Comparison of ENCODE assay signal across 15 cellular contexts in the genomic region with DNA sequence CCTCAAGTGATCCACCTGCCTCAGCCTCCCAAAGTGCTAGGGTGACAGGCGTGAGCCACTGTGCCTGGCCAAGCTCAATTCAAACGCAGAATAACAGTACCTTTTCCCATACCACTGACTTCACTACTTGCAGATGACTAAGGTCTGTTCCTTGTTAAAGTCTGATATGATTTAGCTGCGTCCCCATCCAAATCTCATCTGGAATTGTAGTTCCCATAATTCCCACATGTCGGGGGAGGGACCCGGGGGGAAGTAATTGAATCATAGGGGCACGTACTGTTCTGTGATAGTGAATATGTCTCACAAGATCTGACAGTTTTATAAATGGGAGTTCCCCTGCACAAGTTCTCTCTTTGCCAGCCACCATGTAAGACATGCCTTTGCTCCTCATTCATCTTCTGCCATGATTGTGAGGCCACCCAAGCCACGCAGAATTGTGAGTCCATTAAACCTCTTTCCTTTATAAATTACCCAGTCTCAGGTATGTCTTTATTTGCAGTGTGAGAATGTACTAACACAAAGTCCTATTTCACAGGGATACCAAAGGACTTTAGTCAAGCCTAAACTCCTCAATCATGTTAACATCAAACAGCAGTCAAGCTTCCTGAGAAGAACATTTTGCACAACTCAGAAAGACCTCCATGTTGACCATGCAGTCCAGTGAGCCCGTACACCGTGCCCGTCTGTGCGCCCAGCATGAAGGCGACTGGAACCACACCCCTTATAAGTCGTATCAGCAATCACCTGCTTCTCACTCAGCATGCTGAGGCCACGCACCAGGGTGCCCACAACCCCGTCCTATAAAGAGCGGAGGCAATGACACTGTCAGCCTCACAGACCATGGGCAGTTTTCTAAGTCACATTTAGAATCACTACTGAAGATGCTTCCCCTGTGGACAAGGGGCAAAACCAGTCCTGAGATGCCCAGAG. TPM values are rescaled to one million over a fixed set of nuclear protein-coding genes. Genes with fewer than 3 reads are reported as not detected.
DNase-seq lines count a peak whose midpoint lies in the region; ATAC-seq and TF ChIP-seq lines count a peak whose summit lies in the region.
"Had no signal": no experiment of that assay in that cellular context is flagged by ENCODE, and none has a peak within 500 bp of the region (broad histone marks: within the 10 kb centered on the region; RNA-seq: fewer than 3 reads in every experiment).

No MANE protein-coding gene starts in this region.

- H3K79me2 ChIP-seq in H9 (ENCODE audit: insufficient read depth, low read length): peaks cover 58% of the 10 kb centered on the region; the same call in 1 of the 2 replicates

- no peak overlapping the region for H2BK120ac ChIP-seq in H9 (ENCODE audit: low read depth, low read length, poor library complexity, severe bottlenecking)

- no peak for TF ChIP-seq CTCF in right atrium auricular region (IDR thresholded peaks at IDR 0.05)
- TF ChIP-seq CTCF in heart right ventricle (IDR thresholded peaks at IDR 0.05): no peak
- TF ChIP-seq CTCF in H9 (conservative IDR thresholded peaks at IDR 0.05): no peak
- no peak for TF ChIP-seq CTCF in coronary artery (IDR thresholded peaks at IDR 0.05)

- H3K36me3 ChIP-seq in right atrium auricular region (no peaks in the 10 kb centered on the region), heart right ventricle (no peaks in the 10 kb centered on the region), aorta (ENCODE audit: control insufficient read depth in 1 of 2, insufficient read depth in 2 of 2, low read length in 1 of 2) (no peaks in the 10 kb centered on the region)
- H3K36me3 ChIP-seq: Peyer's patch had no signal

- H2BK20ac ChIP-seq in H9 (ENCODE audit: low read depth, low read length, poor library complexity, severe bottlenecking): no peak overlapping the region

- no peak overlapping the region for H3K4ac ChIP-seq in H9 (ENCODE audit: low read depth, low read length)

- ATAC-seq in heart right ventricle (no peak), aorta (ENCODE audit: low FRiP score) (no peak)
- ATAC-seq in stimulated activated effector memory CD8-positive, alpha-beta T cell treated with anti-CD3 and anti-CD28 coated beads, Interleukin-12 subunit alpha, Interleukin-12 subunit beta, amount 100 ng/mL, for 72 hours: no peak

- no peak overlapping the region for H4K5ac ChIP-seq in H9 (ENCODE audit: insufficient read length, low read depth, low read length)

- no peak overlapping the region for H3K4me3 ChIP-seq in right atrium auricular region
- H3K4me3 ChIP-seq in heart right ventricle: no peak overlapping the region
- no peak overlapping the region for H3K4me3 ChIP-seq in coronary artery
- no peak overlapping the region for H3K4me3 ChIP-seq in aorta (ENCODE audit: low read length in 2 of 2)
- H3K4me3 ChIP-seq: BLaER1 treated with 17β-estradiol and CSF1 and Interleukin-3, amounts not matched to agents 10 nM and 100 nM; Peyer's patch had no signal

- no peak overlapping the region for H4K91ac ChIP-seq in H9 (ENCODE audit: insufficient read length, low read depth, low read length)

- H3K14ac ChIP-seq in H9 (ENCODE audit: insufficient read depth, low read length): no peak overlapping the region

- no peaks in the 10 kb centered on the region for H3K27me3 ChIP-seq in right atrium auricular region
- H3K27me3 ChIP-seq in heart right ventricle: no peaks in the 10 kb centered on the region
- H3K27me3 ChIP-seq in H9 (ENCODE audit: insufficient read depth, low read length): no peaks in the 10 kb centered on the region
- H3K27me3 ChIP-seq in aorta (ENCODE audit: control insufficient read depth in 1 of 2, insufficient read depth in 2 of 2, low read length in 1 of 2): no peaks in the 10 kb centered on the region
- H3K27me3 ChIP-seq: BLaER1 treated with 17β-estradiol and CSF1 and Interleukin-3, amounts not matched to agents 10 nM and 100 nM; Peyer's patch had no signal

- no peak overlapping the region for H3K23ac ChIP-seq in H9 (ENCODE audit: insufficient read length, low read depth, low read length)

- H3K4me1 ChIP-seq in right atrium auricular region (peaks cover 0 to 14% of the 10 kb centered on the region in 2 donors), heart right ventricle (peaks cover 6 to 50% (median 37%) of the 10 kb centered on the region in 9 donors), H9 (ENCODE audit: insufficient read depth, low read length) (no peaks in the 10 kb centered on the region), aorta (ENCODE audit: control insufficient read depth in 1 of 2, insufficient read depth in 2 of 2, low read length in 2 of 2) (peaks cover 0 to 6% of the 10 kb centered on the region in 2 donors)

- H2BK12ac ChIP-seq in H9 (ENCODE audit: insufficient read length, low read depth, low read length): no peak overlapping the region

- no peak overlapping the region; a peak in 1 of 5 replicates for H3K4me3 Mint-ChIP-seq in H9
- H3K4me3 Mint-ChIP-seq in stimulated activated effector memory CD8-positive, alpha-beta T cell treated with anti-CD3 and anti-CD28 coated beads, Interleukin-12 subunit alpha, Interleukin-12 subunit beta, amount 100 ng/mL, for 72 hours: no peak overlapping the region

- intact Hi-C loops in heart right ventricle (cut with DNase I): no loop called here
- intact Hi-C loops in aorta (cut with DNase I): no loop called here

- H2BK5ac ChIP-seq in H9 (ENCODE audit: insufficient read length, low read length): no peak overlapping the region

- H3K27me3 Mint-ChIP-seq in H9 (ENCODE audit: low read depth): no peaks in the 10 kb centered on the region

- peaks cover 6% of the 10 kb centered on the region for H3K79me1 ChIP-seq in H9 (ENCODE audit: insufficient read depth, low read depth, low read length, poor library complexity, severe bottlenecking)

- H3K56ac ChIP-seq in H9 (ENCODE audit: insufficient read length, low read depth, low read length): no peak overlapping the region

- no peak overlapping the region for H3K18ac ChIP-seq in H9 (ENCODE audit: insufficient read length, low read depth, low read length)

- H3K4me2 ChIP-seq in H9 (ENCODE audit: insufficient read depth, insufficient read length, low read length): no peak overlapping the region
- H3K4me2 ChIP-seq: BLaER1 treated with 17β-estradiol and CSF1 and Interleukin-3, amounts not matched to agents 10 nM and 100 nM had no signal

- peaks cover 0 to 13% of the 10 kb centered on the region in 2 experiments; a peak in 3 of 5 replicates for H3K9me3 Mint-ChIP-seq in H9
- H3K9me3 Mint-ChIP-seq in stimulated activated effector memory CD8-positive, alpha-beta T cell treated with anti-CD3 and anti-CD28 coated beads, Interleukin-12 subunit alpha, Interleukin-12 subunit beta, amount 100 ng/mL, for 72 hours: peaks cover 2% of the 10 kb centered on the region

- no peak overlapping the region for H2BK15ac ChIP-seq in H9 (ENCODE audit: low read depth, low read length)

- H2AK5ac ChIP-seq in H9 (ENCODE audit: insufficient read length, low read length): no peak overlapping the region

- H3K36me3 Mint-ChIP-seq in H9 (ENCODE audit: insufficient read depth in 1 of 3, low read depth in 3 of 3): peaks cover 35 to 40% (median 37%) of the 10 kb centered on the region in 3 experiments
- H3K36me3 Mint-ChIP-seq in stimulated activated effector memory CD8-positive, alpha-beta T cell treated with anti-CD3 and anti-CD28 coated beads, Interleukin-12 subunit alpha, Interleukin-12 subunit beta, amount 100 ng/mL, for 72 hours: peaks cover 5% of the 10 kb centered on the region

- no peaks in the 10 kb centered on the region for H3K23me2 ChIP-seq in H9 (ENCODE audit: insufficient read length, low read depth, low read length, poor library complexity, severe bottlenecking)

- no peaks in the 10 kb centered on the region for H4K20me1 ChIP-seq in H9 (ENCODE audit: control insufficient read depth, insufficient read depth, insufficient read length)

- H3K4me1 Mint-ChIP-seq in H9: peaks cover 10 to 41% of the 10 kb centered on the region in 2 experiments
- H3K4me1 Mint-ChIP-seq in stimulated activated effector memory CD8-positive, alpha-beta T cell treated with anti-CD3 and anti-CD28 coated beads, Interleukin-12 subunit alpha, Interleukin-12 subunit beta, amount 100 ng/mL, for 72 hours: peaks cover 68% of the 10 kb centered on the region

- no peak overlapping the region for H3K9ac ChIP-seq in H9 (ENCODE audit: extremely low read depth, insufficient read length, low read length)
- H3K9ac ChIP-seq: BLaER1 treated with 17β-estradiol and CSF1 and Interleukin-3, amounts not matched to agents 10 nM and 100 nM had no signal

- H3K27ac Mint-ChIP-seq in H9: peak overlapping the region in 2 of 3 experiments; percentile 8 to 42; a peak in 1 of 7 replicates
- H3K27ac Mint-ChIP-seq in stimulated activated effector memory CD8-positive, alpha-beta T cell treated with anti-CD3 and anti-CD28 coated beads, Interleukin-12 subunit alpha, Interleukin-12 subunit beta, amount 100 ng/mL, for 72 hours: peak overlapping the region; percentile 23

- H3T11ph ChIP-seq in H9 (ENCODE audit: low read length): no peak overlapping the region

- WGBS in heart right ventricle, 2 donors: 95 to 96% methylated on average over 16 of the region's 16 CpGs
- WGBS in H9 (ENCODE audit: extremely low coverage, insufficient read length, low lambda C conversion rate): no CpG with 5 or more reads among the region's 16 CpGs
- WGBS in aorta, 2 donors: 93 to 94% methylated on average over 16 of the region's 16 CpGs

- H4K8ac ChIP-seq in H9 (replicated peaks; ENCODE audit: insufficient read length, low read depth, low read length): no peak overlapping the region

- peak; percentile 26 for DNase-seq in right atrium auricular region (ENCODE audit: low spot score)
- DNase-seq in heart right ventricle: no peak
- DNase-seq in H9: no peak
- DNase-seq in coronary artery (ENCODE audit: low spot score): peak; percentile 49
- no peak for DNase-seq in stimulated activated effector memory CD8-positive, alpha-beta T cell treated with anti-CD3 and anti-CD28 coated beads, Interleukin-12 subunit alpha, Interleukin-12 subunit beta, amount 100 ng/mL, for 72 hours (ENCODE audit: low spot score in 2 of 2)
- no peak for DNase-seq in NCI-H1436 (lab: John Stamatoyannopoulos, UW)
- no peak for DNase-seq in aorta
- DNase-seq in NCI-H2081 treated with DMSO at 0.1 percent for 48 hours (lab: John Stamatoyannopoulos, UW): no peak
- DNase-seq: MM.1S, NCI-H1092 treated with DMSO at 0.1 percent for 48 hours, NCI-H2081, NCI-H446 treated with DMSO at 0.1 percent for 48 hours, NCI-H69, Peyer's patch had no signal

- no peaks in the 10 kb centered on the region for H3K9me3 ChIP-seq in right atrium auricular region
- peaks cover 0 to 12% (median 0%) of the 10 kb centered on the region in 11 donors for H3K9me3 ChIP-seq in heart right ventricle
- no peaks in the 10 kb centered on the region for H3K9me3 ChIP-seq in H9 (ENCODE audit: control insufficient read depth, low read depth, low read length)
- H3K9me3 ChIP-seq in aorta (ENCODE audit: control insufficient read depth, low read length): no peaks in the 10 kb centered on the region

- no peak overlapping the region for H3K27ac ChIP-seq in right atrium auricular region
- no peak overlapping the region for H3K27ac ChIP-seq in heart right ventricle
- no peak overlapping the region for H3K27ac ChIP-seq in H9 (ENCODE audit: insufficient read length, low read depth, low read length)
- H3K27ac ChIP-seq in coronary artery: no peak overlapping the region
- no peak overlapping the region for H3K27ac ChIP-seq in aorta (ENCODE audit: low read depth in 1 of 2, low read length in 2 of 2)
- H3K27ac ChIP-seq: BLaER1 treated with 17β-estradiol and CSF1 and Interleukin-3, amounts not matched to agents 10 nM and 100 nM; Peyer's patch had no signal

- H2AFZ ChIP-seq in H9 (ENCODE audit: low read length): no peak overlapping the region

RNA-seq across cellular contexts. Expression of a gene that starts 36.9 kb away (rescaled TPM):
- 10 to 100 TPM; 80.1 to 90.3 TPM for total RNA-seq in right atrium auricular region
- 100 to 1,000 TPM in 8 of 10 donors, 10 to 100 TPM in 2; 87.5 to 150 (median 114) TPM for total RNA-seq in heart right ventricle
- 10 to 100 TPM; 13.0 to 21.1 TPM for polyA plus RNA-seq in heart right ventricle
- total RNA-seq in H9 (2021): 114 and 125 TPM in 2 replicates
- total RNA-seq in aorta: 100 to 1,000 TPM; 150 to 225 TPM
- 10 to 100 TPM; 21.4 to 51.8 TPM for polyA plus RNA-seq in aorta

Comparison
In these comparisons a context has a peak if more than half of its experiments do, and no peak if none do; other contexts are left out.
1. DNase-seq: peak in right atrium auricular region (single experiment) and coronary artery (single experiment); none in heart right ventricle (0 of 2), H9 (single experiment), stimulated activated effector memory CD8-positive, alpha-beta T cell treated with anti-CD3 and anti-CD28 coated beads, Interleukin-12 subunit alpha, Interleukin-12 subunit beta, amount 100 ng/mL, for 72 hours (0 of 2), NCI-H1436 (single experiment), aorta (0 of 2) and NCI-H2081 treated with DMSO at 0.1 percent for 48 hours (single experiment).